In genomic region chr10:15461353-15462108, GRCh38 we compare ENCODE assay signal across 11 cellular contexts.
DNase-seq lines count a peak whose midpoint lies in the region; ATAC-seq lines count a peak whose summit lies in the region.
"Had no signal": no experiment of that assay in that cellular context is flagged by ENCODE, and none has a peak within 500 bp of the region (broad histone marks: within the 10 kb centered on the region; RNA-seq: fewer than 3 reads in every experiment).

No MANE protein-coding gene starts in this region.

- no peak for ATAC-seq in HG02763 (IDR thresholded peaks at IDR 0.05; ENCODE audit: unreplicated experiment)

- peak; percentile 85 for DNase-seq in AG08395 (ENCODE audit: low spot score)
- DNase-seq in HT1080 (ENCODE audit: low read depth), result peak; percentile 52
- peak; percentile 41 for DNase-seq in brain pericyte (ENCODE audit: low read depth, low spot score)
- peak; percentile 79 for DNase-seq in left kidney (ENCODE audit: low read depth, low spot score)
- no peak for DNase-seq in amygdala (lab: John Stamatoyannopoulos, UW)
- no peak for DNase-seq in NCI-H128 (lab: John Stamatoyannopoulos, UW; ENCODE audit: unreplicated experiment)
- no peak for DNase-seq in GF-D8 (lab: John Stamatoyannopoulos, UW)
- DNase-seq: activated CD4-positive, alpha-beta T cell treated with anti-CD3 and anti-CD28 coated beads for 48 hours; NCI-H1436 treated with DMSO at 0.1 percent for 48 hours; nucleus accumbens had no signal

Comparison
In these comparisons a context has a peak if more than half of its experiments do, and no peak if none do; other contexts are left out.
1. DNase-seq: peak in AG08395 (single experiment), HT1080 (single experiment), brain pericyte (single experiment) and left kidney (single experiment); none in amygdala (0 of 56), NCI-H128 (single experiment) and GF-D8 (single experiment).